In the genomic region with DNA sequence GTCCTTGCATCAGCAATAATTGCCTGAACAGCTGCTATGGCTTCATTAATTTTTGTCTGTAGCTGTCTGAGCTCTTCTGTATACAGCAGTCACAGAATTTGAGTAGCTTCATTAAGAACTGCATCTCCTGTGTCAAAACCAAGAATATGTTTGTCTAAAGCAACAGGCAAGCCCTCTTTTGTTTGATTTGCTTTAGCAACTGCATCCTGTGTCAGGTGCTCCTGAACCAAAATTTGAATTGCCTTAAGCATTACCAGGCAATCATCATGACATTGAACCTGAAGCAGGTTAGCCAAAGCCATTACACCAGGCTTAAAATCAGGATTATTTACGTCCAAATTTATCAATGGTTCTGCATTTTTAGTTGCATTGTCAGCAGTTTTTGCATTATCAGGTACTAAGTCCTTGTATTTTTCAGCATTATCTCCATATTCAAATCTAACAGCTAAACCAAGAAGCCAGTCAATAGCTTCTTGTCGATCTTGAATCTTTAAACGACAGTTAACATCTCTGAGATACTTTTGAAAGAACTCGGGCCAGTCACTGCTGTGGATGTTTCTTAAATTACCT, we compare ENCODE assay signal across 36 cellular contexts. TPM values are rescaled to one million over a fixed set of nuclear protein-coding genes. Genes with fewer than 3 reads are reported as not detected.
"Had no signal": no experiment of that assay in that cellular context is flagged by ENCODE, and none has a peak within 500 bp of the region (broad histone marks: within the 10 kb centered on the region; RNA-seq: fewer than 3 reads in every experiment).

No MANE protein-coding gene starts in this region.

- H3K4me1 ChIP-seq: SJSA1 had no signal

- H3K27ac ChIP-seq: adrenal gland, body of pancreas, breast epithelium, SJSA1 had no signal

- FAIRE-seq: astrocyte, TTC549 had no signal

- H3K9me3 ChIP-seq: adrenal gland, body of pancreas, breast epithelium, MG63, SJSA1, SK-N-SH had no signal

- H3K27me3 ChIP-seq: adrenal gland, body of pancreas, breast epithelium had no signal

- DNase-seq: activated CD4-positive, alpha-beta T cell treated with anti-CD3 and anti-CD28 coated beads for 36 hours; activated CD4-positive, alpha-beta T cell treated with anti-CD3 and anti-CD28 coated beads, Interleukin-2, amount 10 ng/mL, durations not matched to agents 7 days and 5 days; activated CD4-positive, alpha-beta T cell treated with anti-CD3 and anti-CD28 coated beads, Interleukin-2, amount 50 U/mL, for 48 hours; activated CD8-positive, alpha-beta T cell treated with anti-CD3 and anti-CD28 coated beads, Interleukin-2, amount 10 ng/mL, durations not matched to agents 7 days and 5 days; activated gamma-delta T cell treated with Interleukin-2 at 50 U/mL for 16 hours; activated naive CD4-positive, alpha-beta T cell treated with anti-CD3 and anti-CD28 coated beads for 36 hours; activated T-cell treated with anti-CD3 and anti-CD28 coated beads for 4 hours; activated T-cell treated with anti-CD3 and anti-CD28 coated beads, Interleukin-2, amount 50 U/mL, for 4 hours; body of pancreas; caudate nucleus; cerebellar nuclear complex; Kasumi-1; MG63; NCI-H1048; NCI-H1105 treated with DMSO at 0.1 percent for 48 hours; NCI-H1436; NCI-H1694; NCI-H1930; NCI-H2081 treated with DMSO at 0.1 percent for 48 hours; NCI-H2171 treated with DMSO at 0.1 percent for 48 hours; NCI-H2227 treated with DMSO at 0.1 percent for 48 hours; NCI-H446; NCI-H524 treated with DMSO at 0.1 percent for 48 hours; NCI-H774; SHP77; SK-N-SH had no signal

- ATAC-seq: activated CD4-positive, alpha-beta T cell treated with anti-CD3 and anti-CD28 coated beads for 36 hours; activated CD4-positive, CD25-positive, alpha-beta regulatory T cell treated with anti-CD3 and anti-CD28 coated beads, Interleukin-2, amount 50 U/mL, for 24 hours; activated CD8-positive, alpha-beta T cell treated with anti-CD3 and anti-CD28 coated beads, Interleukin-2, amount 10 ng/mL, durations not matched to agents 7 days and 5 days; activated naive CD4-positive, alpha-beta T cell treated with anti-CD3 and anti-CD28 coated beads, Interleukin-2, amount 50 U/mL, for 72 hours; activated T-cell treated with anti-CD3 and anti-CD28 coated beads, Interleukin-2, amount 50 U/mL, for 4 hours; body of pancreas; Panc1; WTC11 had no signal

- H3K9ac ChIP-seq: SK-N-SH had no signal

- H3K4me3 ChIP-seq: adrenal gland, body of pancreas, breast epithelium, MG63, SJSA1 had no signal

- H3K4me2 ChIP-seq: SK-N-SH had no signal

- H3K36me3 ChIP-seq: breast epithelium, MG63, SJSA1 had no signal

RNA-seq across cellular contexts. Expression of a gene that starts 42.0 kb away (rescaled TPM):
- total RNA-seq: RPMI7951, SJSA1 had no signal
